Comparison of ENCODE assay signal across 1 cellular context in the genomic region with DNA sequence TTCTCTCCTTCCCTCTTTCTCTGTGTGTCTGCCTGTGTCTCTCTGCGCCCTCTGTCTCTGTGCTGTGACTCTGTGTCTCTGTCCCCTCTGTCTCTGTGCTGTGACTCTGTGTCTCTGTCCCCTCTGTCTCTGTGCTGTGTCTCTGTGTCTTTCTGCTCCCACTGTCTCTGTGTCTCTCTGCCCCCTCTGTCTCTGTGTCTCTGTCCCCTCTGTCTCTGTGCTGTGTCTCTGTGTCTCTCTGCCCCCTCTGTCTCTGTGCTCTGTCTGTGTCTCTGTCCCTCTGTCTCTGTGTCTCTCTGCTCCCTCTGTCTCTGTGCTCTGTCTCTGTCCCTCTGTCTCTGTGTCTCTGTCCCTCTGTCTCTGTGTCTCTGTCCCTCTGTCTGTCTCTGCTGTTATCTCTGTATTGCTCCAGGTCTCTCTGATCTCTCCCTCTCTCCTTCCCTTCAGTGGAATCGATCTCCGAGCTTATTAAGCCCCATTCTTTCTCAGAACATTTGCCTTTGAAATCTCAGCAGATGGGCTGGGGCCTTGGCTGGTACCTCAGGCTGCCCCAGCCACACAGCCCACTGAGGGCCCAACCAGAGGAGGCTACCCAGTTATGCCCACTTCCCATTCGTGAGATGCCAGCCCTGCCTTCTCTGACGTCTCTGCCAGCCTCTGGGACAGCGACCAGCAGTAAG.
TF ChIP-seq lines count a peak whose summit lies in the region.

No MANE protein-coding gene starts in this region.

TF ChIP-seq in HEK293, 187 proteins besides CTCF, POLR2A, EP300 and RAD21 (continued from another document):
- 0 out of 2 replicates have a peak, but pooled peaks have one; percentile 35 for TF ChIP-seq ZNF239 (tag by site-specific recombination; IDR thresholded peaks at IDR 0.05)
- no peak for TF ChIP-seq ZNF76 (tag by site-specific recombination; IDR thresholded peaks at IDR 0.05; ENCODE audit: borderline replicate concordance, low read depth)
- peak; percentile 14; the same call in 1 of the 2 replicates for TF ChIP-seq ZNF768 (tag by site-specific recombination; IDR thresholded peaks at IDR 0.05)
- TF ChIP-seq ZNF311 (tag by site-specific recombination; IDR thresholded peaks at IDR 0.05; ENCODE audit: borderline replicate concordance) = 0 out of 2 replicates have a peak, but pooled peaks have one; percentile 43
- TF ChIP-seq TCF7L2 (IDR thresholded peaks at IDR 0.05; ENCODE audit: borderline replicate concordance, low read depth, low read length) = no peak
